ENCODE assay signal across 8 cellular contexts in genomic region chr1:149686593-149687238, GRCh38.
DNase-seq lines count a peak whose midpoint lies in the region; ATAC-seq and TF ChIP-seq lines count a peak whose summit lies in the region.
"Not testable (repeated sequence)": the region's sequence is repeated elsewhere in the genome, so short reads cannot be mapped to it uniquely, and the experiment has no call there.

No MANE protein-coding gene starts in this region.

- TF ChIP-seq POLR2A in upper lobe of left lung (IDR thresholded peaks at IDR 0.05) = not testable (repeated sequence)

- not testable (repeated sequence) for TF ChIP-seq CTCF in CD8-positive, alpha-beta T cell (IDR thresholded peaks at IDR 0.05); RWPE2 (IDR thresholded peaks at IDR 0.05; ENCODE audit: poor library complexity, severe bottlenecking); mucosa of descending colon (IDR thresholded peaks at IDR 0.05); upper lobe of left lung (IDR thresholded peaks at IDR 0.05)

- not testable (repeated sequence) for H3K4me3 Mint-ChIP-seq in CD8-positive, alpha-beta T cell; activated T-helper 17 cell treated with anti-CD3 and anti-CD28 coated beads, Interleukin-2, amount 50 U/mL, for 72 hours

- not testable (repeated sequence) for H3K4me3 ChIP-seq in CD8-positive, alpha-beta T cell (ENCODE audit: low read depth, low read length); RWPE2 (ENCODE audit: severe bottlenecking); mucosa of descending colon; upper lobe of left lung

- H3K9me3 Mint-ChIP-seq in CD8-positive, alpha-beta T cell; activated T-helper 17 cell treated with anti-CD3 and anti-CD28 coated beads, Interleukin-2, amount 50 U/mL, for 72 hours: not testable (repeated sequence)

- not testable (repeated sequence) for H3K27me3 Mint-ChIP-seq in CD8-positive, alpha-beta T cell (ENCODE audit: low read depth); activated T-helper 17 cell treated with anti-CD3 and anti-CD28 coated beads, Interleukin-2, amount 50 U/mL, for 72 hours

- not testable (repeated sequence) for H3K27ac Mint-ChIP-seq in CD8-positive, alpha-beta T cell; activated T-helper 17 cell treated with anti-CD3 and anti-CD28 coated beads, Interleukin-2, amount 50 U/mL, for 72 hours

- peak; percentile 98 for ATAC-seq in CD8-positive, alpha-beta T cell
- ATAC-seq in GM19351 (IDR thresholded peaks at IDR 0.05; ENCODE audit: unreplicated experiment) = peak; percentile 61
- ATAC-seq in HG02798 (IDR thresholded peaks at IDR 0.05; ENCODE audit: poor library complexity, unreplicated experiment) = peak; percentile 64
- ATAC-seq in RWPE2 (ENCODE audit: low read depth) = peak; percentile 91
- peak; percentile 100 for ATAC-seq in activated T-helper 17 cell treated with anti-CD3 and anti-CD28 coated beads, Interleukin-2, amount 50 U/mL, for 72 hours (replicated peaks)
- ATAC-seq in Right ventricle myocardium superior (ENCODE audit: poor library complexity) = peak; percentile 43
- ATAC-seq in mucosa of descending colon = peak; percentile 91
- ATAC-seq in upper lobe of left lung (ENCODE audit: low FRiP score in 2 of 2) = peak; percentile 75 to 77

- not testable (repeated sequence) for DNase-seq in CD8-positive, alpha-beta T cell; RWPE2 (ENCODE audit: low spot score); Right ventricle myocardium superior; mucosa of descending colon; upper lobe of left lung

- POLR2A ChIA-PET in CD8-positive, alpha-beta T cell (lab: Charles Lee) = not testable (repeated sequence)

- WGBS in upper lobe of left lung, 2 donors = 80 to 100% methylated on average over 1 of the region's 3 CpGs

- H3K4me1 ChIP-seq in CD8-positive, alpha-beta T cell (ENCODE audit: insufficient read depth, low read length); RWPE2 (ENCODE audit: insufficient read depth, poor library complexity, severe bottlenecking); mucosa of descending colon (ENCODE audit: low read depth); upper lobe of left lung: not testable (repeated sequence)

- CTCF ChIA-PET in CD8-positive, alpha-beta T cell (lab: Charles Lee) = not testable (repeated sequence)

- not testable (repeated sequence) for TF ChIP-seq EP300 in upper lobe of left lung (IDR thresholded peaks at IDR 0.05)

- not testable (repeated sequence) for H3K27me3 ChIP-seq in CD8-positive, alpha-beta T cell (ENCODE audit: insufficient read depth, low read length); RWPE2 (ENCODE audit: insufficient read depth, poor library complexity, severe bottlenecking); upper lobe of left lung

- H3K9me3 ChIP-seq in CD8-positive, alpha-beta T cell (ENCODE audit: low read length); RWPE2 (ENCODE audit: severe bottlenecking); mucosa of descending colon; upper lobe of left lung: not testable (repeated sequence)

- H3K4me1 Mint-ChIP-seq in CD8-positive, alpha-beta T cell (ENCODE audit: low read depth); activated T-helper 17 cell treated with anti-CD3 and anti-CD28 coated beads, Interleukin-2, amount 50 U/mL, for 72 hours: not testable (repeated sequence)

- H3K27ac ChIP-seq in CD8-positive, alpha-beta T cell (ENCODE audit: low read depth, low read length); RWPE2 (ENCODE audit: poor library complexity, severe bottlenecking); upper lobe of left lung: not testable (repeated sequence)

- intact Hi-C loops in CD8-positive, alpha-beta T cell (cut with DNase I, micrococcal nuclease); Right ventricle myocardium superior (cut with DNase I); mucosa of descending colon (cut with DNase I, micrococcal nuclease): not testable (repeated sequence)

- not testable (repeated sequence) for H3K36me3 ChIP-seq in CD8-positive, alpha-beta T cell (ENCODE audit: insufficient read depth, low read length); RWPE2 (ENCODE audit: low read depth); mucosa of descending colon (ENCODE audit: low read depth); upper lobe of left lung

- H3K36me3 Mint-ChIP-seq in CD8-positive, alpha-beta T cell; activated T-helper 17 cell treated with anti-CD3 and anti-CD28 coated beads, Interleukin-2, amount 50 U/mL, for 72 hours (ENCODE audit: low read depth): not testable (repeated sequence)

Comparison
In these comparisons a context has a peak if more than half of its experiments do, and no peak if none do; other contexts are left out.
1. ATAC-seq: peak in every context shown above with its lines; median percentile 100 in activated T-helper 17 cell treated with anti-CD3 and anti-CD28 coated beads, Interleukin-2, amount 50 U/mL, for 72 hours; 98 in CD8-positive, alpha-beta T cell; 91 in RWPE2; 91 in mucosa of descending colon; 76 in upper lobe of left lung; 64 in HG02798; 61 in GM19351; 43 in Right ventricle myocardium superior.